19 cellular contexts compared by ENCODE assay signal in the genomic region with DNA sequence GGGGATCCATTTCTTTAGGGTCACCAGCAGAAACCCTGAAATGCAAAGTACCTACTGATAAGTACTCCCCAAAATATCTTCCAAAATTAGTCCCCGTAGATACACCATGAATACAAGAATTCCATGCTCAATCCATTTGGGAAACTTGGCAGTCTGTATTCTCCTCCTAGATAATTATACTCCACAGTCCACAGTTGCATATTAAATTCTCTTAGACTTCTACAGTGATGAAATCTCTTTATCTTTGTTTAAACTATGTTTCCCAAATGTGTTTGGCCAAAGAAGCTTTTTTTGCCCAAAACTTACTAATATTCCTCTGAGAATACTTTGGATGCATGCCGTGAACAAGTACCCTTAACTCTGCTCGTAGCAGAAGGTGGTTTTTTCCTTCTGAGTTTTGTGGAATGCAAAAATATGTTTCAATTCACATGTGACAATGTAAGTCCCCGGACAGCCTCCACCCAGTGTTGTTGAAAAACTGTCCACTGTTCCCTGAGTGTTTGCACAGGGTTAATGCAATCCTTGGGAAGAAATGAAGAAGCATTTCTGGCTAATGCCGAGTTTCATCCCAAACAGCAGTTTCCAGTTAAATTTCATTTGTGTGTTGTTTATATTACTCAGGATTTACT.
DNase-seq lines count a peak whose midpoint lies in the region; ATAC-seq and TF ChIP-seq lines count a peak whose summit lies in the region.
"Had no signal": no experiment of that assay in that cellular context is flagged by ENCODE, and none has a peak within 500 bp of the region (broad histone marks: within the 10 kb centered on the region; RNA-seq: fewer than 3 reads in every experiment).

No MANE protein-coding gene starts in this region.

- H3K36me3 ChIP-seq in gastroesophageal sphincter (peaks cover 0 to 4% of the 10 kb centered on the region in 2 donors), suprapubic skin (no peaks in the 10 kb centered on the region)
- H3K36me3 ChIP-seq: BE2C, tibial nerve had no signal

- no peak overlapping the region for H3K27ac ChIP-seq in gastroesophageal sphincter
- H3K27ac ChIP-seq in suprapubic skin, result peak overlapping the region; percentile 34
- H3K27ac ChIP-seq: parathyroid adenoma, RWPE1 had no signal

- TF ChIP-seq EP300 in gastroesophageal sphincter (IDR thresholded peaks at IDR 0.05), result no peak
- no peak for TF ChIP-seq EP300 in suprapubic skin (IDR thresholded peaks at IDR 0.05)

- peaks cover 26% of the 10 kb centered on the region for H3K36me3 Mint-ChIP-seq in chondrocyte (ENCODE audit: low read depth)
- no peaks in the 10 kb centered on the region for H3K36me3 Mint-ChIP-seq in activated CD8-positive, alpha-beta memory T cell treated with anti-CD3 and anti-CD28 coated beads, Interleukin-2, amount 10 ng/mL, durations not matched to agents 7 days and 5 days
- H3K36me3 Mint-ChIP-seq: memory B cell; stimulated activated effector memory CD8-positive, alpha-beta T cell treated with anti-CD3 and anti-CD28 coated beads, Interleukin-12 subunit alpha, Interleukin-12 subunit beta, amount 100 ng/mL, for 72 hours had no signal

- peaks cover 0 to 5% (median 0%) of the 10 kb centered on the region in 3 donors for H3K4me1 ChIP-seq in gastroesophageal sphincter
- peaks cover 6% of the 10 kb centered on the region for H3K4me1 ChIP-seq in suprapubic skin
- H3K4me1 ChIP-seq: BE2C, parathyroid adenoma had no signal

- WGBS in gastroesophageal sphincter (ENCODE audit: low coverage in 1 of 2), 2 donors, result 27 to 59% methylated on average over 5 of the region's 5 CpGs
- 60% methylated on average over 5 of the region's 5 CpGs for WGBS in suprapubic skin

- no peak overlapping the region for H3K4me3 ChIP-seq in gastroesophageal sphincter
- H3K4me3 ChIP-seq in suprapubic skin, result no peak overlapping the region
- H3K4me3 ChIP-seq: tibial nerve had no signal

- no peaks in the 10 kb centered on the region for H3K9me3 ChIP-seq in gastroesophageal sphincter
- H3K9me3 ChIP-seq in suprapubic skin, result no peaks in the 10 kb centered on the region
- H3K9me3 ChIP-seq: BE2C had no signal

- H3K27me3 ChIP-seq in gastroesophageal sphincter (no peaks in the 10 kb centered on the region), suprapubic skin (no peaks in the 10 kb centered on the region)
- H3K27me3 ChIP-seq: BE2C, tibial nerve had no signal

- H3K4me3 Mint-ChIP-seq in chondrocyte (ENCODE audit: unreplicated experiment), result no peak overlapping the region
- no peak overlapping the region for H3K4me3 Mint-ChIP-seq in activated CD8-positive, alpha-beta memory T cell treated with anti-CD3 and anti-CD28 coated beads, Interleukin-2, amount 10 ng/mL, durations not matched to agents 7 days and 5 days
- H3K4me3 Mint-ChIP-seq: effector memory CD8-positive, alpha-beta T cell; memory B cell; naive B cell; stimulated activated effector memory CD8-positive, alpha-beta T cell treated with anti-CD3 and anti-CD28 coated beads, Interleukin-12 subunit alpha, Interleukin-12 subunit beta, amount 100 ng/mL, for 72 hours had no signal

- ATAC-seq in gastroesophageal sphincter, result peak; percentile 61
- ATAC-seq in activated CD8-positive, alpha-beta memory T cell treated with anti-CD3 and anti-CD28 coated beads, Interleukin-2, amount 10 ng/mL, durations not matched to agents 7 days and 5 days, result no peak
- ATAC-seq: effector memory CD8-positive, alpha-beta T cell; HepG2; stimulated activated effector memory CD8-positive, alpha-beta T cell treated with anti-CD3 and anti-CD28 coated beads, Interleukin-12 subunit alpha, Interleukin-12 subunit beta, amount 100 ng/mL, for 72 hours had no signal

- CTCF ChIA-PET in activated CD8-positive, alpha-beta memory T cell treated with anti-CD3 and anti-CD28 coated beads, Interleukin-2, amount 10 ng/mL, durations not matched to agents 7 days and 5 days (lab: Charles Lee), result no interaction called here

- DNase-seq in EH (ENCODE audit: low read depth), result peak; percentile 61
- DNase-seq in chondrocyte (ENCODE audit: low spot score), result no peak
- no peak for DNase-seq in suprapubic skin (ENCODE audit: low spot score in 2 of 2)
- DNase-seq in NCI-H1417 treated with DMSO at 0.1 percent for 48 hours (lab: John Stamatoyannopoulos, UW), result no peak
- DNase-seq in DMS53 (lab: John Stamatoyannopoulos, UW), result no peak
- DNase-seq in activated CD8-positive, alpha-beta memory T cell treated with anti-CD3 and anti-CD28 coated beads, Interleukin-2, amount 10 ng/mL, durations not matched to agents 7 days and 5 days, result no peak
- DNase-seq: activated CD4-positive, CD25-positive, alpha-beta regulatory T cell treated with anti-CD3 and anti-CD28 coated beads, Interleukin-2, amount 50 U/mL, for 72 hours; activated naive CD4-positive, alpha-beta T cell treated with anti-CD3 and anti-CD28 coated beads, Interleukin-2, amount 50 U/mL, for 16 hours; BE2C; effector memory CD8-positive, alpha-beta T cell; naive B cell; NCI-H526 had no signal

- peaks cover 50% of the 10 kb centered on the region for H3K4me1 Mint-ChIP-seq in chondrocyte (ENCODE audit: low read depth)
- no peaks in the 10 kb centered on the region for H3K4me1 Mint-ChIP-seq in activated CD8-positive, alpha-beta memory T cell treated with anti-CD3 and anti-CD28 coated beads, Interleukin-2, amount 10 ng/mL, durations not matched to agents 7 days and 5 days
- H3K4me1 Mint-ChIP-seq: memory B cell; naive B cell; stimulated activated effector memory CD8-positive, alpha-beta T cell treated with anti-CD3 and anti-CD28 coated beads, Interleukin-12 subunit alpha, Interleukin-12 subunit beta, amount 100 ng/mL, for 72 hours had no signal

- no peaks in the 10 kb centered on the region for H3K27me3 Mint-ChIP-seq in chondrocyte (ENCODE audit: low read depth)
- peaks cover 28% of the 10 kb centered on the region for H3K27me3 Mint-ChIP-seq in activated CD8-positive, alpha-beta memory T cell treated with anti-CD3 and anti-CD28 coated beads, Interleukin-2, amount 10 ng/mL, durations not matched to agents 7 days and 5 days

- TF ChIP-seq CTCF in chondrocyte (IDR thresholded peaks at IDR 0.05), result no peak
- TF ChIP-seq CTCF in gastroesophageal sphincter (IDR thresholded peaks at IDR 0.05), result no peak
- TF ChIP-seq CTCF in suprapubic skin (IDR thresholded peaks at IDR 0.05), result no peak

- H3K27ac Mint-ChIP-seq in chondrocyte (ENCODE audit: unreplicated experiment), result peak overlapping the region; percentile 76
- H3K27ac Mint-ChIP-seq in activated CD8-positive, alpha-beta memory T cell treated with anti-CD3 and anti-CD28 coated beads, Interleukin-2, amount 10 ng/mL, durations not matched to agents 7 days and 5 days, result no peak overlapping the region
- H3K27ac Mint-ChIP-seq: effector memory CD8-positive, alpha-beta T cell; memory B cell; naive B cell; stimulated activated effector memory CD8-positive, alpha-beta T cell treated with anti-CD3 and anti-CD28 coated beads, Interleukin-12 subunit alpha, Interleukin-12 subunit beta, amount 100 ng/mL, for 72 hours had no signal

- peaks cover 21% of the 10 kb centered on the region for H3K9me3 Mint-ChIP-seq in chondrocyte (ENCODE audit: low read depth)
- H3K9me3 Mint-ChIP-seq in activated CD8-positive, alpha-beta memory T cell treated with anti-CD3 and anti-CD28 coated beads, Interleukin-2, amount 10 ng/mL, durations not matched to agents 7 days and 5 days (ENCODE audit: low read depth), result no peaks in the 10 kb centered on the region
- H3K9me3 Mint-ChIP-seq: effector memory CD8-positive, alpha-beta T cell; stimulated activated effector memory CD8-positive, alpha-beta T cell treated with anti-CD3 and anti-CD28 coated beads, Interleukin-12 subunit alpha, Interleukin-12 subunit beta, amount 100 ng/mL, for 72 hours had no signal

- no peak for TF ChIP-seq POLR2A in gastroesophageal sphincter (IDR thresholded peaks at IDR 0.05)
- no peak for TF ChIP-seq POLR2A in suprapubic skin (IDR thresholded peaks at IDR 0.05)
